13 cellular contexts compared by ENCODE assay signal in the genomic region with DNA sequence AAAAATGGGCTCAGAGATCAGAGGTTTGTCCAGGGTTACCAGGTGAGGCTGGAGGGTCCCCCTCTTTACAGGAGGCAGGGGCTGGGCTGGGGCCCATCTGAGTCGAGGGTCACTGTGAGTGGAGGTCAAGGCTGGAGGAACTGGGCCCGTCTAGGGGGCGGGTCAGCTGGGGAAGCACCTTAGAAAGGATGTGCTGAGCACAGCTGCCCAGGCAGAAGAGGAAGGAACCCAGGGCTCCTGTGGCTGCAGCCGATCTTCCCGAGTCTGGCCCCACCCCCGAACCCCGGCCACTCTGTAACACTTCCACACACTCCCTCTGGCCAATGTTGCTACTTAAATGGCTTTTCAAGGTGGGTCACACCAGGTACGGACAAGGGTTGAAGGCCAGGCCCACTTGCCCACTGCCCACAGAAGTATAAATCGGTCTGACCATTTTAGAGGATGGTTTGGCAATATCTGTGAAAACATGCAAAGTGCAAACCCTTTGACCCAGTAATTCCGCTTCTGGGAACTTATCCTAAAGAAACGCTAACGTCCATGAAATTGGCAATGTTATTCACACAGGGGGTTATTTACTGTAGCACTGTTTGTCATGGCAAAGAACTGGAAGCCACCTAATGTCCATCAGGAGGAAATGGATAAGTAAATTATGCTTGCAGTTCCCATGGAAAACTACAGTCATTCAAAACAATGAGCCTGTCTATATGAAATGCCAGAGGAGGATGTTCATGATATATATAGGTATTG. TPM values are rescaled to one million over a fixed set of nuclear protein-coding genes. Genes with fewer than 3 reads are reported as not detected.
DNase-seq lines count a peak whose midpoint lies in the region; ATAC-seq, FAIRE-seq and TF ChIP-seq lines count a peak whose summit lies in the region.
"Had no signal": no experiment of that assay in that cellular context is flagged by ENCODE, and none has a peak within 500 bp of the region (broad histone marks: within the 10 kb centered on the region; RNA-seq: fewer than 3 reads in every experiment).

No MANE protein-coding gene starts in this region.

- peaks cover 4% of the 10 kb centered on the region for H3K36me3 Mint-ChIP-seq in CD4-positive, alpha-beta T cell (ENCODE audit: low read depth)
- peaks cover 0 to 9% of the 10 kb centered on the region in 2 donors for H3K36me3 Mint-ChIP-seq in naive B cell

- H3K27me3 Mint-ChIP-seq in CD4-positive, alpha-beta T cell: no peaks in the 10 kb centered on the region
- no peaks in the 10 kb centered on the region for H3K27me3 Mint-ChIP-seq in naive B cell

- H3K9me3 ChIP-seq in CD4-positive, alpha-beta T cell (ENCODE audit: control insufficient read depth, low read length): no peaks in the 10 kb centered on the region
- H3K9me3 ChIP-seq in NT2/D1 (ENCODE audit: insufficient read depth, low read length): peaks cover 13% of the 10 kb centered on the region; the same call in 1 of the 2 replicates
- H3K9me3 ChIP-seq in endothelial cell of umbilical vein (replicated peaks; ENCODE audit: control insufficient read depth, insufficient read depth, low read length): no peaks in the 10 kb centered on the region
- no peaks in the 10 kb centered on the region for H3K9me3 ChIP-seq in SK-N-SH
- H3K9me3 ChIP-seq: esophagus squamous epithelium had no signal

- H3K9me3 Mint-ChIP-seq in CD4-positive, alpha-beta T cell: peaks cover 3% of the 10 kb centered on the region
- peaks cover 0 to 7% (median 4%) of the 10 kb centered on the region in 7 donors for H3K9me3 Mint-ChIP-seq in naive B cell

- H3K9ac ChIP-seq in NT2/D1 (ENCODE audit: insufficient read length, low read depth): peak overlapping the region; percentile 42
- H3K9ac ChIP-seq in endothelial cell of umbilical vein (replicated peaks; ENCODE audit: extremely low read depth, insufficient read depth, low read length): peak overlapping the region; percentile 40
- H3K9ac ChIP-seq in SK-N-SH: no peak overlapping the region

- H3K36me3 ChIP-seq in NT2/D1 (ENCODE audit: insufficient read depth, insufficient read length, low read length): no peaks in the 10 kb centered on the region
- no peaks in the 10 kb centered on the region for H3K36me3 ChIP-seq in endothelial cell of umbilical vein (ENCODE audit: control insufficient read depth in 2 of 2, extremely low read depth in 1 of 2, insufficient read depth in 2 of 2, low read length in 2 of 2)
- H3K36me3 ChIP-seq in SK-N-SH (replicated peaks in 1 of 2; ENCODE audit: control insufficient read depth in 1 of 2, insufficient read depth in 2 of 2, low read length in 1 of 2): no peaks in the 10 kb centered on the region
- H3K36me3 ChIP-seq: esophagus squamous epithelium, WERI-Rb-1 had no signal

- no peak overlapping the region for H3K4me2 ChIP-seq in endothelial cell of umbilical vein (ENCODE audit: insufficient read depth, low read length)
- H3K4me2 ChIP-seq in SK-N-SH: no peak overlapping the region

- peaks cover 10% of the 10 kb centered on the region for H3F3A ChIP-seq in SK-N-SH (replicated peaks; ENCODE audit: insufficient read depth)

- TF ChIP-seq EP300 in SK-N-SH (IDR thresholded peaks at IDR 0.05; ENCODE audit: borderline replicate concordance in 1 of 2, low read depth in 1 of 2, low read length in 1 of 2): no peak

- H3K4me3 ChIP-seq in NT2/D1 (ENCODE audit: insufficient read length, low read depth) (no peak overlapping the region), endothelial cell of umbilical vein (replicated peaks in 1 of 3; ENCODE audit: insufficient read depth in 1 of 3, low read depth in 1 of 3, low read length in 3 of 3) (no peak overlapping the region), SK-N-SH (ENCODE audit: low read depth in 2 of 2, low read length in 1 of 2) (no peak overlapping the region)
- H3K4me3 ChIP-seq: esophagus squamous epithelium had no signal

- H2AFZ ChIP-seq in endothelial cell of umbilical vein (ENCODE audit: low read depth, low read length) (peak overlapping the region; percentile 28), SK-N-SH (ENCODE audit: low read depth) (no peak overlapping the region)

- CTCF ChIA-PET in CD4-positive, alpha-beta T cell (lab: Charles Lee): interaction anchor here (1.5 kb wide), 1 partner anchor 25 kb away, joined by 5 read pairs; no protein-coding TSS in a partner anchor
- CTCF ChIA-PET in endothelial cell of umbilical vein (lab: Charles Lee): no interaction called here
- CTCF ChIA-PET in SK-N-SH (lab: Yijun Ruan, JAX): interaction anchor here (1.1 to 1.7 kb wide), 2 partner anchors 67 to 69 kb away, joined by 3 to 4 read pairs; no protein-coding TSS in a partner anchor

- intact Hi-C loops in CD4-positive, alpha-beta T cell (cut with DNase I, micrococcal nuclease): loop anchor here in 1 of 2 experiments (1.0 kb wide), 1 partner anchor 11 kb away; no protein-coding TSS in a partner anchor
- intact Hi-C loops in endothelial cell of umbilical vein (cut with micrococcal nuclease): no loop called here

- no peak for TF ChIP-seq POLR2A in endothelial cell of umbilical vein (IDR thresholded peaks at IDR 0.05; ENCODE audit: low read depth, low read length)

- no peak for ATAC-seq in CD4-positive, alpha-beta T cell (ENCODE audit: poor library complexity)
- ATAC-seq in naive B cell (ENCODE audit: low read depth in 2 of 2) (peak; percentile 8 to 20), HG02623 (IDR thresholded peaks at IDR 0.05; ENCODE audit: unreplicated experiment) (no peak), GM21825 (IDR thresholded peaks at IDR 0.05; ENCODE audit: unreplicated experiment) (no peak)

- peaks cover 61% of the 10 kb centered on the region for H3K4me1 Mint-ChIP-seq in CD4-positive, alpha-beta T cell (ENCODE audit: low read depth)
- H3K4me1 Mint-ChIP-seq in naive B cell: peaks cover 38 to 55% (median 41%) of the 10 kb centered on the region in 3 donors

- H3K79me2 ChIP-seq in endothelial cell of umbilical vein (ENCODE audit: control insufficient read depth, insufficient read depth, low read length) (no peaks in the 10 kb centered on the region), SK-N-SH (ENCODE audit: insufficient read depth) (no peaks in the 10 kb centered on the region)

- TF ChIP-seq CTCF in CD4-positive, alpha-beta T cell (IDR thresholded peaks at IDR 0.05): no peak
- TF ChIP-seq CTCF in endothelial cell of umbilical vein (IDR thresholded peaks at IDR 0.05; ENCODE audit: extremely low read depth in 1 of 2, insufficient read depth in 1 of 2, low read depth in 1 of 2, low read length in 2 of 2) (no peak), SK-N-SH (IDR thresholded peaks at IDR 0.05) (no peak)

- H3K27me3 ChIP-seq in CD4-positive, alpha-beta T cell (ENCODE audit: control insufficient read depth, insufficient read depth, low read length): no peaks in the 10 kb centered on the region
- no peaks in the 10 kb centered on the region for H3K27me3 ChIP-seq in NT2/D1 (ENCODE audit: insufficient read depth, insufficient read length)
- H3K27me3 ChIP-seq in endothelial cell of umbilical vein (ENCODE audit: control insufficient read depth in 2 of 2, insufficient read depth in 2 of 2, low read length in 2 of 2): no peaks in the 10 kb centered on the region
- no peaks in the 10 kb centered on the region for H3K27me3 ChIP-seq in SK-N-SH (ENCODE audit: insufficient read depth)
- H3K27me3 ChIP-seq: esophagus squamous epithelium had no signal

- no peak overlapping the region for H3K4me3 Mint-ChIP-seq in CD4-positive, alpha-beta T cell
- H3K4me3 Mint-ChIP-seq in naive B cell: peak overlapping the region in 6 of 8 donors; percentile 37 to 64 (median 60)

- dilution Hi-C loops in endothelial cell of umbilical vein (cut with MboI; ENCODE audit: extremely low pct_ligation_motif_present, low sequenced_read_pairs): no loop called here

- FAIRE-seq in endothelial cell of umbilical vein (lab: Jason Lieb, UNC): peak; percentile 76
- FAIRE-seq: bronchial epithelial cell, islet of Langerhans had no signal

- H3K27ac Mint-ChIP-seq in CD4-positive, alpha-beta T cell: peak overlapping the region; percentile 67
- H3K27ac Mint-ChIP-seq in naive B cell: peak overlapping the region in 5 of 6 donors; percentile 76 to 93 (median 84)

- WGBS in SK-N-SH (ENCODE audit: low lambda C conversion rate): 74% methylated on average over 7 of the region's 12 CpGs

- BruUV-seq in endothelial cell of umbilical vein (replicated peaks; lab: Mats Ljungman, UMichigan): no TSS peak

- no peak overlapping the region for H3K27ac ChIP-seq in CD4-positive, alpha-beta T cell (ENCODE audit: low read depth, low read length)
- H3K27ac ChIP-seq in endothelial cell of umbilical vein (ENCODE audit: insufficient read depth, low read depth, low read length) (peak overlapping the region; percentile 61), SK-N-SH (ENCODE audit: low read depth in 2 of 2, low read length in 1 of 2) (no peak overlapping the region)
- H3K27ac ChIP-seq: WERI-Rb-1 had no signal

- no peaks in the 10 kb centered on the region for H4K20me1 ChIP-seq in endothelial cell of umbilical vein (replicated peaks; ENCODE audit: control insufficient read depth, extremely low read depth, insufficient read depth, low read length)
- no peaks in the 10 kb centered on the region for H4K20me1 ChIP-seq in SK-N-SH (ENCODE audit: insufficient read depth)

- POLR2A ChIA-PET in CD4-positive, alpha-beta T cell (lab: Charles Lee): interaction anchor here (7.4 to 12.6 kb wide), 2 partner anchors 16 to 32 kb away, joined by 168 to 253 read pairs; a partner anchor contains a TSS
- POLR2A ChIA-PET in endothelial cell of umbilical vein (lab: Charles Lee): no interaction called here
- POLR2A ChIA-PET in SK-N-SH (lab: Yijun Ruan, JAX): no interaction called here

- TF ChIP-seq RAD21 in SK-N-SH (IDR thresholded peaks at IDR 0.05; ENCODE audit: low read length): no peak

- H3K9me1 ChIP-seq in endothelial cell of umbilical vein (replicated peaks; ENCODE audit: control insufficient read depth, extremely low read depth, insufficient read depth, low read length): no peaks in the 10 kb centered on the region

- no peaks in the 10 kb centered on the region for H3K9me2 ChIP-seq in SK-N-SH

- DNase-seq in CD4-positive, alpha-beta T cell: no peak
- DNase-seq in NT2/D1 (ENCODE audit: low read depth, low spot score) (no peak), endothelial cell of umbilical vein (ENCODE audit: low read depth, low spot score) (peak; percentile 87), naive B cell (no peak), NCI-H345 (lab: John Stamatoyannopoulos, UW) (no peak), SK-N-SH (no peak)
- DNase-seq: COR-L47, esophagus squamous epithelium, WERI-Rb-1 had no signal

- H3K4me1 ChIP-seq in NT2/D1 (ENCODE audit: insufficient read depth, insufficient read length) (peaks cover 2% of the 10 kb centered on the region), endothelial cell of umbilical vein (ENCODE audit: control insufficient read depth, extremely low read depth, insufficient read depth, low read length) (peaks cover 30% of the 10 kb centered on the region), SK-N-SH (ENCODE audit: control insufficient read depth in 1 of 2, insufficient read depth in 2 of 2, low read depth in 1 of 2, low read length in 1 of 2) (peaks cover 6% of the 10 kb centered on the region in 2 experiments; a peak in 2 of 4 replicates)

RNA-seq across cellular contexts. Expression of a gene that starts 30.5 kb away (rescaled TPM):
- 100 to 1,000 TPM; 440 to 463 TPM for total RNA-seq in CD4-positive, alpha-beta T cell
- 16.4 and 19.0 TPM in 2 replicates for total RNA-seq in endothelial cell of umbilical vein
- polyA plus RNA-seq in endothelial cell of umbilical vein (8.4 and 13.5 TPM in 2 replicates), naive B cell (ENCODE audit: low read depth in 6 of 6) (10 to 100 TPM; 12.3 to 36.9 (median 21.6) TPM), SK-N-SH (2012; rRNA removed) (17.9 and 26.2 TPM in 2 replicates)
- polyA plus RNA-seq in endothelial cell of umbilical vein (2011; cell fraction: cytosol; rRNA removed): 13.6 and 15.5 TPM in 2 replicates
- polyA plus RNA-seq in endothelial cell of umbilical vein (2011; cell fraction: nucleus; rRNA removed): 15.1 and 16.4 TPM in 2 replicates
- 10.7 and 14.9 TPM in 2 replicates for polyA plus RNA-seq in endothelial cell of umbilical vein (2012)
- 4.3 and 4.4 TPM in 2 replicates for polyA minus RNA-seq in endothelial cell of umbilical vein
- polyA minus RNA-seq in endothelial cell of umbilical vein (2011; cell fraction: cytosol; rRNA and poly(A)+ RNA removed): 8.4 TPM
- 3.9 and 5.3 TPM in 2 replicates for polyA minus RNA-seq in endothelial cell of umbilical vein (2011; cell fraction: nucleus; rRNA and poly(A)+ RNA removed)
- polyA plus RNA-seq in SK-N-SH (2012; cell fraction: cytosol; rRNA removed): 15.9 and 18.6 TPM in 2 replicates
- polyA plus RNA-seq in SK-N-SH (2012; cell fraction: nucleus; rRNA removed): 32.9 and 55.0 TPM in 2 replicates

RNA-seq across cellular contexts. Expression of a gene that starts 55.9 kb away (rescaled TPM):
- total RNA-seq in CD4-positive, alpha-beta T cell: 10 to 100 TPM; 11.5 to 16.8 TPM
- total RNA-seq in endothelial cell of umbilical vein: 8.2 and 9.7 TPM in 2 replicates
- 9.7 and 10.1 TPM in 2 replicates for polyA plus RNA-seq in endothelial cell of umbilical vein
- polyA plus RNA-seq in endothelial cell of umbilical vein (2011; cell fraction: cytosol; rRNA removed): 9.4 and 9.5 TPM in 2 replicates
- 4.4 and 4.6 TPM in 2 replicates for polyA plus RNA-seq in endothelial cell of umbilical vein (2011; cell fraction: nucleus; rRNA removed)
- 6.4 and 9.3 TPM in 2 replicates for polyA plus RNA-seq in endothelial cell of umbilical vein (2012)
- 7.5 and 9.8 TPM in 2 replicates for polyA minus RNA-seq in endothelial cell of umbilical vein
- 19.3 TPM for polyA minus RNA-seq in endothelial cell of umbilical vein (2011; cell fraction: cytosol; rRNA and poly(A)+ RNA removed)
- polyA minus RNA-seq in endothelial cell of umbilical vein (2011; cell fraction: nucleus; rRNA and poly(A)+ RNA removed): 2.0 and 3.7 TPM in 2 replicates
- polyA plus RNA-seq in naive B cell (ENCODE audit: low read depth in 6 of 6): 10 to 100 TPM in 4 of 6 donors, 1 to 10 TPM in 2; 7.2 to 21.6 (median 12.3) TPM
- 14.6 and 14.8 TPM in 2 replicates for polyA plus RNA-seq in SK-N-SH (2012; rRNA removed)
- 10.0 and 12.9 TPM in 2 replicates for polyA plus RNA-seq in SK-N-SH (2012; cell fraction: cytosol; rRNA removed)
- 7.9 and 8.3 TPM in 2 replicates for polyA plus RNA-seq in SK-N-SH (2012; cell fraction: nucleus; rRNA removed)

RNA-seq across cellular contexts. Expression of a gene that starts 56.8 kb away (rescaled TPM):
- total RNA-seq in CD4-positive, alpha-beta T cell: 10 to 100 TPM; 16.9 to 17.7 TPM
- 20.1 and 20.2 TPM in 2 replicates for total RNA-seq in endothelial cell of umbilical vein
- polyA plus RNA-seq in endothelial cell of umbilical vein: 14.2 and 18.1 TPM in 2 replicates
- polyA plus RNA-seq in endothelial cell of umbilical vein (2011; cell fraction: cytosol; rRNA removed): 17.3 and 21.7 TPM in 2 replicates
- polyA plus RNA-seq in endothelial cell of umbilical vein (2011; cell fraction: nucleus; rRNA removed): 54.4 and 63.0 TPM in 2 replicates
- 11.9 and 22.6 TPM in 2 replicates for polyA plus RNA-seq in endothelial cell of umbilical vein (2012)
- polyA minus RNA-seq in endothelial cell of umbilical vein: 16.6 and 17.6 TPM in 2 replicates
- 20.1 TPM for polyA minus RNA-seq in endothelial cell of umbilical vein (2011; cell fraction: cytosol; rRNA and poly(A)+ RNA removed)
- polyA minus RNA-seq in endothelial cell of umbilical vein (2011; cell fraction: nucleus; rRNA and poly(A)+ RNA removed): 24.4 and 32.2 TPM in 2 replicates
- 10 to 100 TPM in 1 of 6 donors, 1 to 10 TPM in 5; 1.6 to 15.8 (median 9.0) TPM for polyA plus RNA-seq in naive B cell (ENCODE audit: low read depth in 6 of 6)
- 12.1 and 12.3 TPM in 2 replicates for polyA plus RNA-seq in SK-N-SH (2012; rRNA removed)
- polyA plus RNA-seq in SK-N-SH (2012; cell fraction: cytosol; rRNA removed): 7.5 and 10.3 TPM in 2 replicates
- 19.6 and 24.1 TPM in 2 replicates for polyA plus RNA-seq in SK-N-SH (2012; cell fraction: nucleus; rRNA removed)

Comparison
In these comparisons a context has a peak if more than half of its experiments do, and no peak if none do; other contexts are left out.
1. ATAC-seq: peak in naive B cell (2 of 2); none in CD4-positive, alpha-beta T cell (single experiment), HG02623 (single experiment) and GM21825 (single experiment).